ENCODE assay signal across 8 cellular contexts in genomic region chr4:158209825-158210807, GRCh38. TPM values are rescaled to one million over a fixed set of nuclear protein-coding genes. Genes with fewer than 3 reads are reported as not detected.
DNase-seq lines count a peak whose midpoint lies in the region; ATAC-seq, FAIRE-seq and TF ChIP-seq lines count a peak whose summit lies in the region.

TSS of gene TMEM144 (plus strand) at chr4:158210486. CDS start at chr4:158212668, 2,182 bp downstream.

- peak; percentile 73 to 89 for DNase-seq in A549 (ENCODE audit: low read depth in 1 of 2, low spot score in 1 of 2)
- DNase-seq in NT2/D1 (ENCODE audit: low read depth, low spot score), result peak; percentile 47
- DNase-seq in activated naive CD4-positive, alpha-beta T cell treated with Interleukin-2 at 50 U/mL for 16 hours, result peak; percentile 8
- DNase-seq in foreskin melanocyte, result peak; percentile 68
- DNase-seq in nephron progenitor cell, result peak; percentile 81
- DNase-seq in suprapubic skin (ENCODE audit: low spot score in 2 of 2), result peak; percentile 93

- no peaks in the 10 kb centered on the region for H3K36me3 ChIP-seq in NT2/D1 (ENCODE audit: insufficient read depth, insufficient read length, low read length)
- H3K36me3 ChIP-seq in suprapubic skin, result no peaks in the 10 kb centered on the region

- no peaks in the 10 kb centered on the region for H3K36me3 Mint-ChIP-seq in nephron progenitor cell (ENCODE audit: low read depth)

- POLR2A ChIA-PET in A549 (lab: Yijun Ruan, JAX), result interaction anchor here (0.6 to 1.0 kb wide), 4 partner anchors 10 to 847 kb away, joined by 3 to 5 read pairs (median 4); no protein-coding TSS in a partner anchor

- H3K27ac ChIP-seq in A549, result peak within 1 kb of the TSS; percentile 76 to 90
- peak within 1 kb of the TSS; percentile 95 for H3K27ac ChIP-seq in suprapubic skin

- H3K9ac ChIP-seq in NT2/D1 (ENCODE audit: insufficient read length, low read depth), result peak within 1 kb of the TSS; percentile 57

- 17% methylated on average over 21 of the region's 34 CpGs for WGBS in A549 (ENCODE audit: missing lambda C conversion rate)
- 11% methylated on average over 31 of the region's 34 CpGs for WGBS in suprapubic skin

- H3K4me3 ChIP-seq in A549 (peak within 1 kb of the TSS; percentile 54), NT2/D1 (ENCODE audit: insufficient read length, low read depth) (peak within 1 kb of the TSS; percentile 45), suprapubic skin (peak within 1 kb of the TSS; percentile 53)

- FAIRE-seq in A549 (lab: Jason Lieb, UNC), result no peak

- H3K27ac Mint-ChIP-seq in nephron progenitor cell, result peak within 1 kb of the TSS; percentile 97

- H3K4me1 ChIP-seq in A549, result peaks cover 16% of the 10 kb centered on the region
- no peaks in the 10 kb centered on the region for H3K4me1 ChIP-seq in NT2/D1 (ENCODE audit: insufficient read depth, insufficient read length)
- H3K4me1 ChIP-seq in suprapubic skin, result peaks cover 18% of the 10 kb centered on the region

- peak within 1 kb of the TSS; percentile 95 for H3K4me2 ChIP-seq in A549

- TF ChIP-seq POLR2A in A549 (IDR thresholded peaks at IDR 0.05; ENCODE audit: low read length), result peak; percentile 51
- peak in 1 of 2 donors; percentile 19 for TF ChIP-seq POLR2A in suprapubic skin (IDR thresholded peaks at IDR 0.05)

- ATAC-seq in A549 (peak; percentile 99), GM18861 (IDR thresholded peaks at IDR 0.05; ENCODE audit: unreplicated experiment) (peak; percentile 78), HG03060 (IDR thresholded peaks at IDR 0.05; ENCODE audit: low read depth, unreplicated experiment) (peak; percentile 92)

- H3K4me3 Mint-ChIP-seq in nephron progenitor cell, result peak within 1 kb of the TSS; percentile 90

- peaks cover 18% of the 10 kb centered on the region for H3K4me1 Mint-ChIP-seq in nephron progenitor cell

- H3K9me3 ChIP-seq in A549 (no peaks in the 10 kb centered on the region), NT2/D1 (ENCODE audit: insufficient read depth, low read length) (no peaks in the 10 kb centered on the region), suprapubic skin (no peaks in the 10 kb centered on the region)

- peaks cover 6% of the 10 kb centered on the region for H3K9me3 Mint-ChIP-seq in nephron progenitor cell

- TF ChIP-seq RAD21 in A549 (conservative IDR thresholded peaks at IDR 0.05 in 1 of 2, IDR thresholded peaks at IDR 0.05 in 1 of 2), result no peak

- H3K27me3 Mint-ChIP-seq in nephron progenitor cell (ENCODE audit: low read depth, poor library complexity), result peaks cover 5% of the 10 kb centered on the region

- CTCF ChIA-PET in A549 (lab: Yijun Ruan, JAX), result no interaction called here

- TF ChIP-seq EP300 in A549 (IDR thresholded peaks at IDR 0.05) (no peak), suprapubic skin (IDR thresholded peaks at IDR 0.05) (no peak)

- TF ChIP-seq CTCF in A549 (IDR thresholded peaks at IDR 0.05), result no peak
- TF ChIP-seq CTCF in nephron progenitor cell (IDR thresholded peaks at IDR 0.05), result no peak
- no peak for TF ChIP-seq CTCF in suprapubic skin (IDR thresholded peaks at IDR 0.05)

- H3K27me3 ChIP-seq in NT2/D1 (ENCODE audit: insufficient read depth, insufficient read length), result no peaks in the 10 kb centered on the region
- H3K27me3 ChIP-seq in suprapubic skin, result no peaks in the 10 kb centered on the region

TF ChIP-seq in A549, 52 proteins besides CTCF, POLR2A, EP300 and RAD21:
- no peak for TF ChIP-seq HOXB5 (CRISPR knock-in tag; IDR thresholded peaks at IDR 0.05)
- TF ChIP-seq FOSL2 (IDR thresholded peaks at IDR 0.05), result no peak
- TF ChIP-seq FOSL2 (CRISPR knock-in tag; IDR thresholded peaks at IDR 0.05), result peak; percentile 74
- TF ChIP-seq REST (IDR thresholded peaks at IDR 0.05), result no peak
- TF ChIP-seq USF2 (IDR thresholded peaks at IDR 0.05), result peak; percentile 41
- TF ChIP-seq MAX (IDR thresholded peaks at IDR 0.05), result peak; percentile 42; the same call in 1 of the 2 replicates
- TF ChIP-seq E2F6 (IDR thresholded peaks at IDR 0.05; ENCODE audit: borderline replicate concordance, low read depth), result no peak
- no peak for TF ChIP-seq ELK1 (IDR thresholded peaks at IDR 0.05; ENCODE audit: low read depth, low read length)
- TF ChIP-seq JUN (IDR thresholded peaks at IDR 0.05), result 0 out of 5 replicates have a peak, but pooled peaks of 1 of the 2 experiments have one; percentile 44
- no peak for TF ChIP-seq FOSB (CRISPR knock-in tag; IDR thresholded peaks at IDR 0.05)

RNA-seq across cellular contexts. Expression of gene TMEM144, which starts in this region (rescaled TPM):
- polyA plus RNA-seq in A549 (2011; rRNA removed), result 8.8 and 10.2 TPM in 2 replicates
- 1.5 and 2.1 TPM in 2 replicates for polyA plus RNA-seq in A549 (2012; cell fraction: cytosol; rRNA removed)
- polyA plus RNA-seq in A549 (2012; cell fraction: nucleus; rRNA removed), result 0.89 and 1.3 TPM in 2 replicates
- polyA plus RNA-seq in A549 (2017; fragmentation: RNase III; extraction: RNeasy Plus Mini Kit Qiagen cat#74134 plus additional on column Dnase treatment), result 3.9 to 5.3 TPM (median 4.4 TPM) in 3 replicates
- 12.7 and 15.6 TPM in 2 replicates for polyA minus RNA-seq in A549 (2011; rRNA and poly(A)+ RNA removed)
- 1 to 10 TPM; 3.7 to 9.3 (median 6.2) TPM for total RNA-seq in suprapubic skin

Comparison
In these comparisons a context has a peak if more than half of its experiments do, and no peak if none do; other contexts are left out.
1. Peak in every context shown above with its lines: DNase-seq, ATAC-seq, H3K4me3 ChIP-seq and H3K27ac ChIP-seq.
2. DNase-seq: peak in every context shown above with its lines; median percentile 93 in suprapubic skin; 81 in A549; 81 in nephron progenitor cell; 68 in foreskin melanocyte; 47 in NT2/D1; 8 in activated naive CD4-positive, alpha-beta T cell treated with Interleukin-2 at 50 U/mL for 16 hours.